34 cellular contexts compared by ENCODE assay signal in genomic region chr17:1601571-1601970, GRCh38.
"Had no signal": no experiment of that assay in that cellular context is flagged by ENCODE, and none has a peak within 500 bp of the region (broad histone marks: within the 10 kb centered on the region; RNA-seq: fewer than 3 reads in every experiment).

No MANE protein-coding gene starts in this region.

- DNase-seq: activated CD4-positive, alpha-beta memory T cell treated with anti-CD3 and anti-CD28 coated beads for 36 hours; activated CD4-positive, alpha-beta T cell treated with anti-CD3 and anti-CD28 coated beads for 36 hours; activated CD4-positive, alpha-beta T cell treated with anti-CD3 and anti-CD28 coated beads, Interleukin-2, amount 10 ng/mL, durations not matched to agents 24 days and 14 days; activated CD4-positive, CD25-positive, alpha-beta regulatory T cell; activated CD4-positive, CD25-positive, alpha-beta regulatory T cell treated with anti-CD3 and anti-CD28 coated beads, Interleukin-2, amount 50 U/mL, for 72 hours; activated CD8-positive, alpha-beta memory T cell treated with anti-CD3 and anti-CD28 coated beads, Interleukin-2, amount 10 ng/mL, durations not matched to agents 7 days and 5 days; activated CD8-positive, alpha-beta memory T cell treated with anti-CD3 and anti-CD28 coated beads, Interleukin-2, amount 50 U/mL, for 4 hours; activated CD8-positive, alpha-beta T cell treated with anti-CD3 and anti-CD28 coated beads, Interleukin-2, amount 10 ng/mL, durations not matched to agents 7 days and 5 days; activated effector memory CD4-positive, alpha-beta T cell treated with anti-CD3 and anti-CD28 coated beads, Interleukin-2, amount 50 U/mL, for 16 hours; activated naive CD4-positive, alpha-beta T cell treated with anti-CD3 and anti-CD28 coated beads for 36 hours; activated naive CD8-positive, alpha-beta T cell treated with anti-CD3 and anti-CD28 coated beads for 36 hours; activated naive CD8-positive, alpha-beta T cell treated with anti-CD3 and anti-CD28 coated beads, Interleukin-2, amount 50 U/mL, for 24 hours; activated T-cell treated with anti-CD3 and anti-CD28 coated beads, Interleukin-2, amount 50 U/mL, for 1 hour; activated T-cell treated with anti-CD3 and anti-CD28 coated beads, Interleukin-2, amount 50 U/mL, for 48 hours; adrenal gland; amygdala; aorta; body of pancreas; caudate nucleus; cortex of kidney; dermis blood vessel endothelial cell; effector CD4-positive, alpha-beta T cell; foreskin fibroblast; head of caudate nucleus; hippocampal formation; T1000 had no signal

- H3K36me3 Mint-ChIP-seq: activated CD4-positive, alpha-beta memory T cell treated with anti-CD3 and anti-CD28 coated beads for 36 hours; activated CD8-positive, alpha-beta memory T cell treated with anti-CD3 and anti-CD28 coated beads, Interleukin-2, amount 10 ng/mL, durations not matched to agents 7 days and 5 days; activated naive CD8-positive, alpha-beta T cell treated with anti-CD3 and anti-CD28 coated beads for 36 hours had no signal

- H3K4me3 Mint-ChIP-seq: activated CD4-positive, alpha-beta memory T cell treated with anti-CD3 and anti-CD28 coated beads for 36 hours; activated CD4-positive, alpha-beta T cell treated with anti-CD3 and anti-CD28 coated beads for 36 hours; activated CD4-positive, alpha-beta T cell treated with anti-CD3 and anti-CD28 coated beads, Interleukin-2, amount 10 ng/mL, durations not matched to agents 24 days and 14 days; activated CD8-positive, alpha-beta memory T cell treated with anti-CD3 and anti-CD28 coated beads, Interleukin-2, amount 10 ng/mL, durations not matched to agents 7 days and 5 days; activated CD8-positive, alpha-beta T cell treated with anti-CD3 and anti-CD28 coated beads, Interleukin-2, amount 10 ng/mL, durations not matched to agents 7 days and 5 days; activated naive CD4-positive, alpha-beta T cell treated with anti-CD3 and anti-CD28 coated beads for 36 hours; activated naive CD4-positive, alpha-beta T cell treated with anti-CD3 and anti-CD28 coated beads, Interleukin-2, amount 50 U/mL, for 24 hours; activated naive CD8-positive, alpha-beta T cell treated with anti-CD3 and anti-CD28 coated beads for 36 hours; activated naive CD8-positive, alpha-beta T cell treated with anti-CD3 and anti-CD28 coated beads, Interleukin-2, amount 50 U/mL, for 24 hours; activated T-helper 1 cell treated with anti-CD3 and anti-CD28 coated beads, Interleukin-12 subunit alpha, Interleukin-12 subunit beta, Interleukin-2, Interleukin-4 antibody, amounts not matched to agents 30 ng/mL and 10 ng/mL and 1 ng/mL, durations not matched to agents 14 hours and 24 hours and 36 hours; T-helper 2 cell treated with Interferon-gamma antibody and Interleukin-4, amounts not matched to agents 5 μg/mL and 100 μg/mL, for 36 hours had no signal

- ATAC-seq: activated CD4-positive, alpha-beta T cell treated with anti-CD3 and anti-CD28 coated beads for 36 hours; activated CD8-positive, alpha-beta memory T cell treated with anti-CD3 and anti-CD28 coated beads, Interleukin-2, amount 10 ng/mL, durations not matched to agents 7 days and 5 days; activated CD8-positive, alpha-beta T cell treated with anti-CD3 and anti-CD28 coated beads, Interleukin-2, amount 10 ng/mL, durations not matched to agents 7 days and 5 days; activated naive CD8-positive, alpha-beta T cell treated with anti-CD3 and anti-CD28 coated beads, Interleukin-2, amount 50 U/mL, for 24 hours; body of pancreas; esophagus mucosa had no signal

- H3K36me3 ChIP-seq: adrenal gland had no signal

- H3K27me3 Mint-ChIP-seq: activated CD4-positive, alpha-beta memory T cell treated with anti-CD3 and anti-CD28 coated beads for 36 hours; activated CD4-positive, alpha-beta T cell treated with anti-CD3 and anti-CD28 coated beads for 36 hours; activated CD4-positive, alpha-beta T cell treated with anti-CD3 and anti-CD28 coated beads, Interleukin-2, amount 10 ng/mL, durations not matched to agents 24 days and 14 days; activated CD8-positive, alpha-beta memory T cell treated with anti-CD3 and anti-CD28 coated beads, Interleukin-2, amount 10 ng/mL, durations not matched to agents 7 days and 5 days; activated naive CD4-positive, alpha-beta T cell treated with anti-CD3 and anti-CD28 coated beads, Interleukin-2, amount 50 U/mL, for 24 hours; activated naive CD8-positive, alpha-beta T cell treated with anti-CD3 and anti-CD28 coated beads for 36 hours; activated naive CD8-positive, alpha-beta T cell treated with anti-CD3 and anti-CD28 coated beads, Interleukin-2, amount 50 U/mL, for 24 hours had no signal

- FAIRE-seq: colon, endometrium, frontal cortex had no signal

- H3K4me3 ChIP-seq: adrenal gland, body of pancreas had no signal

- H3K27me3 ChIP-seq: adrenal gland, body of pancreas had no signal

- H3K9me3 ChIP-seq: adrenal gland, body of pancreas had no signal

- H3K27ac ChIP-seq: adrenal gland, body of pancreas had no signal

- H3K4me1 Mint-ChIP-seq: activated CD8-positive, alpha-beta memory T cell treated with anti-CD3 and anti-CD28 coated beads, Interleukin-2, amount 10 ng/mL, durations not matched to agents 7 days and 5 days; activated naive CD4-positive, alpha-beta T cell treated with anti-CD3 and anti-CD28 coated beads, Interleukin-2, amount 50 U/mL, for 24 hours had no signal

- H3K9me3 Mint-ChIP-seq: activated naive CD4-positive, alpha-beta T cell treated with anti-CD3 and anti-CD28 coated beads, Interleukin-2, amount 50 U/mL, for 24 hours; T-helper 2 cell treated with Interferon-gamma antibody and Interleukin-4, amounts not matched to agents 5 μg/mL and 100 μg/mL, for 36 hours had no signal

- H3K27ac Mint-ChIP-seq: activated CD4-positive, alpha-beta memory T cell treated with anti-CD3 and anti-CD28 coated beads for 36 hours; activated CD4-positive, alpha-beta T cell treated with anti-CD3 and anti-CD28 coated beads for 36 hours; activated CD4-positive, alpha-beta T cell treated with anti-CD3 and anti-CD28 coated beads, Interleukin-2, amount 10 ng/mL, durations not matched to agents 24 days and 14 days; activated CD8-positive, alpha-beta memory T cell treated with anti-CD3 and anti-CD28 coated beads, Interleukin-2, amount 10 ng/mL, durations not matched to agents 7 days and 5 days; activated CD8-positive, alpha-beta T cell treated with anti-CD3 and anti-CD28 coated beads, Interleukin-2, amount 10 ng/mL, durations not matched to agents 7 days and 5 days; activated naive CD4-positive, alpha-beta T cell treated with anti-CD3 and anti-CD28 coated beads for 36 hours; activated naive CD4-positive, alpha-beta T cell treated with anti-CD3 and anti-CD28 coated beads, Interleukin-2, amount 50 U/mL, for 24 hours; activated naive CD8-positive, alpha-beta T cell treated with anti-CD3 and anti-CD28 coated beads for 36 hours; activated naive CD8-positive, alpha-beta T cell treated with anti-CD3 and anti-CD28 coated beads, Interleukin-2, amount 50 U/mL, for 24 hours; activated T-helper 1 cell treated with anti-CD3 and anti-CD28 coated beads, Interleukin-12 subunit alpha, Interleukin-12 subunit beta, Interleukin-2, Interleukin-4 antibody, amounts not matched to agents 30 ng/mL and 10 ng/mL and 1 ng/mL, durations not matched to agents 14 hours and 24 hours and 36 hours; activated T-helper 2 cell treated with anti-CD3 and anti-CD28 coated beads, Interferon-gamma antibody, Interleukin-2, Interleukin-4, amounts not matched to agents 10 μg/mL and 5 μg/mL and 100 μg/mL, durations not matched to agents 14 hours and 24 hours and 36 hours; T-helper 2 cell treated with Interferon-gamma antibody and Interleukin-4, amounts not matched to agents 5 μg/mL and 100 μg/mL, for 36 hours had no signal
